8 cellular contexts compared by ENCODE assay signal in genomic region chr16:89815639-89816348, GRCh38. TPM values are rescaled to one million over a fixed set of nuclear protein-coding genes. Genes with fewer than 3 reads are reported as not detected.
A peak's percentile ranks its signal among the peaks of the same experiment; 100 is the strongest.
DNase-seq lines count a peak whose midpoint lies in the region; ATAC-seq and TF ChIP-seq lines count a peak whose summit lies in the region.

No MANE protein-coding gene starts in this region.

- POLR2A ChIA-PET in BJ (lab: Charles Lee): no interaction called here

- CTCF ChIA-PET in BJ (lab: Yijun Ruan, JAX): no interaction called here

- no peaks in the 10 kb centered on the region for H3K27me3 Mint-ChIP-seq in T-helper 2 cell treated with Interferon-gamma antibody and Interleukin-4, amounts not matched to agents 5 μg/mL and 100 μg/mL, for 36 hours (ENCODE audit: low read depth)

- H3K27me3 ChIP-seq in BJ (ENCODE audit: control insufficient read depth, insufficient read depth, low read length): no peaks in the 10 kb centered on the region

- H3K4me3 Mint-ChIP-seq in T-helper 2 cell treated with Interferon-gamma antibody and Interleukin-4, amounts not matched to agents 5 μg/mL and 100 μg/mL, for 36 hours: peak overlapping the region; percentile 77

- H3K9me3 Mint-ChIP-seq in T-helper 2 cell treated with Interferon-gamma antibody and Interleukin-4, amounts not matched to agents 5 μg/mL and 100 μg/mL, for 36 hours: no peaks in the 10 kb centered on the region

- peaks cover 13% of the 10 kb centered on the region for H3K36me3 Mint-ChIP-seq in T-helper 2 cell treated with Interferon-gamma antibody and Interleukin-4, amounts not matched to agents 5 μg/mL and 100 μg/mL, for 36 hours (ENCODE audit: low read depth)

- H3K36me3 ChIP-seq in BJ (ENCODE audit: control insufficient read depth, insufficient read depth, low read length): no peaks in the 10 kb centered on the region

- TF ChIP-seq CTCF in BJ (IDR thresholded peaks at IDR 0.05; ENCODE audit: insufficient read depth, low read depth, low read length) (no peak), foreskin fibroblast (IDR thresholded peaks at IDR 0.05; ENCODE audit: low read depth, low read length) (no peak)

- DNase-seq in BJ (ENCODE audit: low read depth) (no peak), foreskin fibroblast (peak in 1 of 2 donors; percentile 20), NCI-H1694 (lab: John Stamatoyannopoulos, UW) (no peak)
- DNase-seq in T-helper 2 cell treated with Interferon-gamma antibody and Interleukin-4, amounts not matched to agents 5 μg/mL and 100 μg/mL, for 36 hours (ENCODE audit: low spot score): no peak

- ATAC-seq in GM18909 (IDR thresholded peaks at IDR 0.05; ENCODE audit: poor library complexity, unreplicated experiment) (peak; percentile 39), HG03175 (IDR thresholded peaks at IDR 0.05; ENCODE audit: unreplicated experiment) (peak; percentile 26), GM18520 (IDR thresholded peaks at IDR 0.05; ENCODE audit: unreplicated experiment) (no peak)

- H3K4me1 Mint-ChIP-seq in T-helper 2 cell treated with Interferon-gamma antibody and Interleukin-4, amounts not matched to agents 5 μg/mL and 100 μg/mL, for 36 hours (ENCODE audit: low read depth): peaks cover 23% of the 10 kb centered on the region

- H3K27ac Mint-ChIP-seq in T-helper 2 cell treated with Interferon-gamma antibody and Interleukin-4, amounts not matched to agents 5 μg/mL and 100 μg/mL, for 36 hours: peak overlapping the region; percentile 32

- peak overlapping the region in 9 of 21 experiments; percentile 50 to 93 (median 83) for H3K27ac ChIP-seq in skin epidermis

- H3K4me3 ChIP-seq in BJ (ENCODE audit: low read depth, low read length): peak overlapping the region; percentile 81
- H3K4me3 ChIP-seq in foreskin fibroblast (ENCODE audit: low read depth in 1 of 2, low read length in 2 of 2): peak overlapping the region; percentile 69 to 83
- peak overlapping the region; percentile 66 to 82 (median 74) for H3K4me3 ChIP-seq in skin epidermis

RNA-seq across cellular contexts. Expression of gene FANCA, which starts 0.7 kb away (rescaled TPM):
- 8.9 and 13.4 TPM in 2 replicates for polyA plus RNA-seq in BJ (2011; rRNA removed)
- 13.1 and 20.5 TPM in 2 replicates for polyA minus RNA-seq in BJ (2011; rRNA and poly(A)+ RNA removed)

RNA-seq across cellular contexts. Expression of gene SPIRE2, which starts 12.5 kb away (rescaled TPM):
- 2.2 and 2.3 TPM in 2 replicates for polyA plus RNA-seq in BJ (2011; rRNA removed)
- polyA minus RNA-seq in BJ (2011; rRNA and poly(A)+ RNA removed): 1.8 and 2.7 TPM in 2 replicates

RNA-seq across cellular contexts. Expression of gene TCF25, which starts 57.6 kb away (rescaled TPM):
- polyA plus RNA-seq in BJ (2011; rRNA removed): 131 and 219 TPM in 2 replicates
- 105 and 124 TPM in 2 replicates for polyA minus RNA-seq in BJ (2011; rRNA and poly(A)+ RNA removed)
